9 cellular contexts compared by ENCODE assay signal in the genomic region with DNA sequence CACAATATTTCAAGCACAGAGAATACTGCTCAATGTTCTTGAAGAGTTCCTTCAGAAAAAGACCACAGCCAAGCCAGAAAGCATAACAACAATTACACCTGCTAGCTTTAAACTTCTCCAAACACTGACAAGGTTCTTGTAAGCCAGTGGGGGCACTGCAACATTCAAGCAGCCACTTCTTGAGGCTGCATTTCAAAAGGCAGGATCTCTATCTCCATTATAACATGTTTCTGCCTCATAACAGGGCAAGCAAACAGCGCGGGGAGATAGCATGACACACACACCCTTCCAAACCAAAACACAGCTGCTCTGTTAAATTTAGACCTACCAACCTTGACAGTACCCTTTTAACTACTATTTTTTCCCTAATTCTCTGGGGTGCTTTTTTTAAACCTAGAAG. TPM values are rescaled to one million over a fixed set of nuclear protein-coding genes. Genes with fewer than 3 reads are reported as not detected.
DNase-seq lines count a peak whose midpoint lies in the region; ATAC-seq and TF ChIP-seq lines count a peak whose summit lies in the region.
"Had no signal": no experiment of that assay in that cellular context is flagged by ENCODE, and none has a peak within 500 bp of the region (broad histone marks: within the 10 kb centered on the region; RNA-seq: fewer than 3 reads in every experiment).

No MANE protein-coding gene starts in this region.

- H3K27me3 Mint-ChIP-seq in activated naive CD4-positive, alpha-beta T cell treated with anti-CD3 and anti-CD28 coated beads for 36 hours (ENCODE audit: low read depth), result no peaks in the 10 kb centered on the region

- H3F3A ChIP-seq in smooth muscle cell (ENCODE audit: low read depth), result no peaks in the 10 kb centered on the region

- no peaks in the 10 kb centered on the region for H3K9me3 Mint-ChIP-seq in activated naive CD4-positive, alpha-beta T cell treated with anti-CD3 and anti-CD28 coated beads for 36 hours

- WGBS in smooth muscle cell (ENCODE audit: low lambda C conversion rate), result 20% methylated on average over 2 of the region's 2 CpGs

- TF ChIP-seq POLR2A in vagina (IDR thresholded peaks at IDR 0.05), result no peak

- TF ChIP-seq CTCF in choroid plexus epithelial cell (conservative IDR thresholded peaks at IDR 0.05; ENCODE audit: low read depth, low read length), result peak; percentile 57
- TF ChIP-seq CTCF in smooth muscle cell (IDR thresholded peaks at IDR 0.05; ENCODE audit: borderline replicate concordance, insufficient read depth, poor library complexity, severe bottlenecking), result peak; percentile 3
- no peak for TF ChIP-seq CTCF in vagina (IDR thresholded peaks at IDR 0.05)

- H3K4me1 Mint-ChIP-seq in activated naive CD4-positive, alpha-beta T cell treated with anti-CD3 and anti-CD28 coated beads for 36 hours (ENCODE audit: low read depth), result peaks cover 22% of the 10 kb centered on the region

- H3K4me3 Mint-ChIP-seq in activated naive CD4-positive, alpha-beta T cell treated with anti-CD3 and anti-CD28 coated beads for 36 hours, result no peak overlapping the region

- H3K27ac ChIP-seq in smooth muscle cell (ENCODE audit: low read depth), result no peak overlapping the region
- H3K27ac ChIP-seq in vagina, result no peak overlapping the region
- H3K27ac ChIP-seq: neutrophil had no signal

- H3K36me3 ChIP-seq in smooth muscle cell (ENCODE audit: low read depth), result no peaks in the 10 kb centered on the region
- no peaks in the 10 kb centered on the region for H3K36me3 ChIP-seq in vagina
- H3K36me3 ChIP-seq: neutrophil had no signal

- H3K27me3 ChIP-seq in smooth muscle cell (ENCODE audit: low read depth) (no peaks in the 10 kb centered on the region), vagina (no peaks in the 10 kb centered on the region)
- H3K27me3 ChIP-seq: neutrophil had no signal

- H3K4me2 ChIP-seq in smooth muscle cell, result no peak overlapping the region

- peaks cover 20% of the 10 kb centered on the region for H3K36me3 Mint-ChIP-seq in activated naive CD4-positive, alpha-beta T cell treated with anti-CD3 and anti-CD28 coated beads for 36 hours (ENCODE audit: low read depth)

- no peaks in the 10 kb centered on the region for H3K4me1 ChIP-seq in smooth muscle cell (ENCODE audit: low read depth)
- H3K4me1 ChIP-seq in vagina, result peaks cover 39% of the 10 kb centered on the region

- DNase-seq in NCI-H1694 (lab: John Stamatoyannopoulos, UW), result peak; percentile 63
- peak; percentile 73 for DNase-seq in choroid plexus epithelial cell (ENCODE audit: low read depth)
- DNase-seq in smooth muscle cell (lab: John Stamatoyannopoulos, UW; ENCODE audit: unreplicated experiment), result no peak
- DNase-seq in vagina (ENCODE audit: extremely low spot score in 2 of 2), result no peak
- DNase-seq in activated naive CD4-positive, alpha-beta T cell treated with anti-CD3 and anti-CD28 coated beads for 36 hours, result no peak
- DNase-seq in NOMO-1 treated with DMSO at 0.1 percent for 48 hours (lab: John Stamatoyannopoulos, UW; ENCODE audit: unreplicated experiment), result no peak
- DNase-seq: activated naive CD4-positive, alpha-beta T cell treated with anti-CD3 and anti-CD28 coated beads, Interleukin-2, amount 50 U/mL, for 16 hours had no signal

- intact Hi-C loops in vagina (cut with DNase I), result no loop called here
- intact Hi-C loops in activated naive CD4-positive, alpha-beta T cell treated with anti-CD3 and anti-CD28 coated beads for 36 hours (cut with micrococcal nuclease), result no loop called here

- H3K9me3 ChIP-seq in smooth muscle cell (replicated peaks; ENCODE audit: low read depth), result no peaks in the 10 kb centered on the region
- no peaks in the 10 kb centered on the region for H3K9me3 ChIP-seq in vagina
- H3K9me3 ChIP-seq: neutrophil had no signal

- no peak overlapping the region for H2AFZ ChIP-seq in smooth muscle cell (ENCODE audit: low read depth)

- peaks cover 59% of the 10 kb centered on the region for H3K79me2 ChIP-seq in smooth muscle cell (ENCODE audit: low read depth)

- peak; percentile 50 for ATAC-seq in GM18498 (IDR thresholded peaks at IDR 0.05; ENCODE audit: unreplicated experiment)

- peaks cover 90% of the 10 kb centered on the region for H4K20me1 ChIP-seq in smooth muscle cell (ENCODE audit: low read depth)

- CTCF ChIA-PET in activated naive CD4-positive, alpha-beta T cell treated with anti-CD3 and anti-CD28 coated beads for 36 hours (lab: Charles Lee), result interaction anchor here (0.6 kb wide), 1 partner anchor 106 kb away, joined by 3 read pairs; no protein-coding TSS in a partner anchor

- no peak overlapping the region for H3K27ac Mint-ChIP-seq in activated naive CD4-positive, alpha-beta T cell treated with anti-CD3 and anti-CD28 coated beads for 36 hours

- H3K4me3 ChIP-seq in choroid plexus epithelial cell (ENCODE audit: low read depth, low read length) (no peak overlapping the region), smooth muscle cell (no peak overlapping the region), vagina (no peak overlapping the region)

- H3K9ac ChIP-seq in smooth muscle cell (ENCODE audit: low read depth), result no peak overlapping the region

RNA-seq across cellular contexts. Expression of gene CHCHD3, which starts 30.8 kb away (rescaled TPM):
- total RNA-seq in smooth muscle cell (49.8 and 80.3 TPM in 2 replicates), vagina (50.6 TPM)
- polyA plus RNA-seq in smooth muscle cell, result 55.4 and 59.2 TPM in 2 replicates
- 10 to 100 TPM; 62.0 to 65.0 TPM for total RNA-seq in activated naive CD4-positive, alpha-beta T cell treated with anti-CD3 and anti-CD28 coated beads for 36 hours

Comparison
In these comparisons a context has a peak if more than half of its experiments do, and no peak if none do; other contexts are left out.
1. DNase-seq: peak in NCI-H1694 (single experiment) and choroid plexus epithelial cell (single experiment); none in smooth muscle cell (single experiment), vagina (0 of 2), activated naive CD4-positive, alpha-beta T cell treated with anti-CD3 and anti-CD28 coated beads for 36 hours (single experiment) and NOMO-1 treated with DMSO at 0.1 percent for 48 hours (single experiment).
2. CTCF ChIP-seq: peak in choroid plexus epithelial cell (single experiment) and smooth muscle cell (single experiment); none in vagina (0 of 3).